In the genomic region with DNA sequence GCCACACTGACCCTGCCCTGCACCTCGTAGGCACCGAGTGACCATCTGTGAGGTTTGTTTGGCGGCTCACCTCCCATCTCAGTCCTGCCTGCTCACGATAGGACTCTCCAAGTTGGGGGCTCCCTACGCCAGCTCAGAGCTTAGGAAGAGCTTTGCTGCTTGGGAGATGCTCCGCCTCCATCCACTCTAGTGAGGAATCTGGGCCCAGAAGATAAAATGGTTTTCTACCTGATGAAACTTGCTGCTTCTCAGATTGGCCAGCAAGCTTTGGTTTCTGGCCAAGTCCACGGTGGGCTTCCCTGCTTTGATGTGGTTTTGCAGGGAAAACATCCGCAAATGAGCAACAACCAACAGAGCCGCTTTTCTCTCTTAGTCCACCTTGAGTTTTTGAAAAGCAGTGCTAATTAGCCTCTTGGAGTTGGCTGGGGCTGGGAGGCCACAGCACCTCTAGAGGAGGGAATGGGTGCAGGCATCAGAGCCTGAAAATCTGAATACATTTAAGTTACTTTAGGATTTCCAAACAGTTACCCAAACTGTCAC, we compare ENCODE assay signal across 9 cellular contexts. TPM values are rescaled to one million over a fixed set of nuclear protein-coding genes. Genes with fewer than 3 reads are reported as not detected.
DNase-seq lines count a peak whose midpoint lies in the region; ATAC-seq and TF ChIP-seq lines count a peak whose summit lies in the region.
"Had no signal": no experiment of that assay in that cellular context is flagged by ENCODE, and none has a peak within 500 bp of the region (broad histone marks: within the 10 kb centered on the region; RNA-seq: fewer than 3 reads in every experiment).

No MANE protein-coding gene starts in this region.

- peak; percentile 22 for DNase-seq in NOMO-1 treated with DMSO at 0.1 percent for 48 hours (lab: John Stamatoyannopoulos, UW; ENCODE audit: unreplicated experiment)
- DNase-seq in NOMO-1 treated with dmso at 0.1 percent for 144 hours (lab: John Stamatoyannopoulos, UW; ENCODE audit: unreplicated experiment) = no peak
- DNase-seq in OCI-LY7 (ENCODE audit: low spot score) = peak; percentile 11
- DNase-seq in fibroblast of mammary gland (ENCODE audit: low read depth) = no peak
- no peak for DNase-seq in type B pancreatic cell (ENCODE audit: extremely low spot score, unreplicated experiment)
- DNase-seq in activated naive CD4-positive, alpha-beta T cell treated with Interleukin-2 at 50 U/mL for 16 hours = no peak

- CTCF ChIA-PET in OCI-LY7 (lab: Charles Lee; ENCODE audit: unreplicated experiment) = no interaction called here

- no peaks in the 10 kb centered on the region for H3K79me2 ChIP-seq in OCI-LY7 (ENCODE audit: insufficient read depth, low read depth, low read length)

- no peak overlapping the region for H3K4me2 ChIP-seq in OCI-LY7 (ENCODE audit: low read length)

- H3K9me3 Mint-ChIP-seq in type B pancreatic cell = no peaks in the 10 kb centered on the region

- H3K4me3 Mint-ChIP-seq in type B pancreatic cell = no peak overlapping the region

- no peaks in the 10 kb centered on the region for H3K4me1 Mint-ChIP-seq in type B pancreatic cell (ENCODE audit: unreplicated experiment)

- no peaks in the 10 kb centered on the region for H3K36me3 Mint-ChIP-seq in type B pancreatic cell

- H3K36me3 ChIP-seq in OCI-LY7 (ENCODE audit: insufficient read depth, low read length) = no peaks in the 10 kb centered on the region

- no peaks in the 10 kb centered on the region for H3K9me2 ChIP-seq in OCI-LY7 (ENCODE audit: insufficient read depth, low read length)

- TF ChIP-seq CTCF in OCI-LY7 (conservative IDR thresholded peaks at IDR 0.05; ENCODE audit: low read length) (peak; percentile 70), fibroblast of mammary gland (conservative IDR thresholded peaks at IDR 0.05; ENCODE audit: control insufficient read depth, insufficient read depth, low read depth, low read length) (peak; percentile 44), type B pancreatic cell (conservative IDR thresholded peaks at IDR 0.05) (peak; percentile 70)

- no peak overlapping the region for H3K27ac Mint-ChIP-seq in type B pancreatic cell

- H3K4me1 ChIP-seq in OCI-LY7 (ENCODE audit: insufficient read depth, low read length, poor library complexity, severe bottlenecking) = no peaks in the 10 kb centered on the region

- intact Hi-C loops in OCI-LY7 (cut with micrococcal nuclease; ENCODE audit: unreplicated experiment) = no loop called here

- H3K4me3 ChIP-seq in OCI-LY7 (ENCODE audit: low read depth, low read length, poor library complexity, severe bottlenecking) = no peak overlapping the region
- no peak overlapping the region for H3K4me3 ChIP-seq in fibroblast of mammary gland (ENCODE audit: control insufficient read depth, low read depth, low read length)

- BruUV-seq in OCI-LY7 (replicated peaks; lab: Mats Ljungman, UMichigan) = no TSS peak

- H3K27ac ChIP-seq in OCI-LY7 (ENCODE audit: low read depth, low read length, poor library complexity, severe bottlenecking) = no peak overlapping the region

- H3K9me3 ChIP-seq in OCI-LY7 (ENCODE audit: low read length) = no peaks in the 10 kb centered on the region

- H2AFZ ChIP-seq in OCI-LY7 (ENCODE audit: low read length) = no peak overlapping the region

- ATAC-seq in HG03520 (IDR thresholded peaks at IDR 0.05; ENCODE audit: unreplicated experiment) (no peak), GM18858 (IDR thresholded peaks at IDR 0.05; ENCODE audit: unreplicated experiment) (no peak)
- ATAC-seq: sciatic nerve had no signal

- H4K20me1 ChIP-seq in OCI-LY7 (ENCODE audit: insufficient read depth, low read length) = no peaks in the 10 kb centered on the region

- POLR2A ChIA-PET in OCI-LY7 (lab: Charles Lee) = interaction anchor here (0.6 to 1.2 kb wide), 2 partner anchors 9 to 195 kb away, joined by 3 read pairs; no protein-coding TSS in a partner anchor

- peaks cover 12% of the 10 kb centered on the region for H3K27me3 Mint-ChIP-seq in type B pancreatic cell

RNA-seq across cellular contexts. Expression of a gene that starts 42.2 kb away (rescaled TPM):
- not detected in 2 replicates for total RNA-seq in OCI-LY7 (2014; rRNA removed; shearing (Covaris generic))
- not detected in 2 replicates for total RNA-seq in OCI-LY7 (2022)
- total RNA-seq in type B pancreatic cell (ENCODE audit: low replicate concordance) = 3.9 and 7.8 TPM in 2 replicates

Comparison
In these comparisons a context has a peak if more than half of its experiments do, and no peak if none do; other contexts are left out.
1. DNase-seq: peak in NOMO-1 treated with DMSO at 0.1 percent for 48 hours (single experiment) and OCI-LY7 (single experiment); none in NOMO-1 treated with dmso at 0.1 percent for 144 hours (single experiment), fibroblast of mammary gland (single experiment), type B pancreatic cell (single experiment) and activated naive CD4-positive, alpha-beta T cell treated with Interleukin-2 at 50 U/mL for 16 hours (single experiment).
2. Peak in every context shown above with its lines, with median percentiles within 50 percentile points of each other: CTCF ChIP-seq.